ENCODE assay signal across 10 cellular contexts in genomic region chr10:6543431-6544005, GRCh38. TPM values are rescaled to one million over a fixed set of nuclear protein-coding genes. Genes with fewer than 3 reads are reported as not detected.
DNase-seq lines count a peak whose midpoint lies in the region; ATAC-seq and TF ChIP-seq lines count a peak whose summit lies in the region.
"Had no signal": no experiment of that assay in that cellular context is flagged by ENCODE, and none has a peak within 500 bp of the region (broad histone marks: within the 10 kb centered on the region; RNA-seq: fewer than 3 reads in every experiment).

No MANE protein-coding gene starts in this region.

- peaks cover 7% of the 10 kb centered on the region for H3K4me1 Mint-ChIP-seq in activated B cell treated with CpG ODN at 0.5 μM for 24 hours

- POLR2A ChIA-PET in activated B cell treated with CpG ODN at 0.5 μM for 24 hours (lab: Charles Lee) = no interaction called here

- H3K9me3 Mint-ChIP-seq in activated B cell treated with CpG ODN at 0.5 μM for 24 hours = peaks cover 3% of the 10 kb centered on the region

- TF ChIP-seq CTCF in activated B cell treated with CpG ODN at 0.5 μM for 24 hours (IDR thresholded peaks at IDR 0.05) = no peak

- peak overlapping the region; percentile 63 for H3K4me3 Mint-ChIP-seq in activated B cell treated with CpG ODN at 0.5 μM for 24 hours

- H3K27ac Mint-ChIP-seq in activated B cell treated with CpG ODN at 0.5 μM for 24 hours = no peak overlapping the region

- ATAC-seq in GM19468 (IDR thresholded peaks at IDR 0.05; ENCODE audit: extremely low read depth, unreplicated experiment) (peak; percentile 24), activated B cell treated with CpG ODN at 0.5 μM for 24 hours (ENCODE audit: low read depth) (no peak), HG02981 (IDR thresholded peaks at IDR 0.05; ENCODE audit: unreplicated experiment) (no peak)

- H3K27me3 Mint-ChIP-seq in activated B cell treated with CpG ODN at 0.5 μM for 24 hours = peaks cover 10% of the 10 kb centered on the region

- DNase-seq in activated B cell treated with CpG ODN at 0.5 μM for 24 hours = no peak
- peak; percentile 75 for DNase-seq in central memory CD4-positive, alpha-beta T cell
- DNase-seq in stimulated activated CD8-positive, alpha-beta memory T cell treated with anti-CD3 and anti-CD28 coated beads, Interleukin-15, amount 100 ng/mL, for 48 hours (ENCODE audit: low read depth in 2 of 2) = peak; percentile 43 to 55
- no peak for DNase-seq in kidney glomerular epithelial cell (lab: John Stamatoyannopoulos, UW)
- no peak for DNase-seq in DMS114 treated with DMSO at 0.1 percent for 48 hours (lab: John Stamatoyannopoulos, UW; ENCODE audit: unreplicated experiment)
- DNase-seq in NCI-H2171 treated with DMSO at 0.1 percent for 48 hours (lab: John Stamatoyannopoulos, UW) = no peak
- DNase-seq: glutamatergic neuron, NCI-H1092 treated with DMSO at 0.1 percent for 48 hours had no signal

- CTCF ChIA-PET in activated B cell treated with CpG ODN at 0.5 μM for 24 hours (lab: Charles Lee) = no interaction called here

- H3K36me3 Mint-ChIP-seq in activated B cell treated with CpG ODN at 0.5 μM for 24 hours (ENCODE audit: low read depth) = no peaks in the 10 kb centered on the region

- intact Hi-C loops in activated B cell treated with CpG ODN at 0.5 μM for 24 hours (cut with micrococcal nuclease) = no loop called here

RNA-seq across cellular contexts. Expression of gene PRKCQ, which starts 36.6 kb away (rescaled TPM):
- total RNA-seq in activated B cell treated with CpG ODN at 0.5 μM for 24 hours = 0.07 and 0.11 TPM in 2 replicates

Comparison
In these comparisons a context has a peak if more than half of its experiments do, and no peak if none do; other contexts are left out.
1. DNase-seq: peak in central memory CD4-positive, alpha-beta T cell (single experiment) and stimulated activated CD8-positive, alpha-beta memory T cell treated with anti-CD3 and anti-CD28 coated beads, Interleukin-15, amount 100 ng/mL, for 48 hours (2 of 2); none in activated B cell treated with CpG ODN at 0.5 μM for 24 hours (single experiment), kidney glomerular epithelial cell (single experiment), DMS114 treated with DMSO at 0.1 percent for 48 hours (single experiment) and NCI-H2171 treated with DMSO at 0.1 percent for 48 hours (single experiment).